Comparison of ENCODE assay signal across 12 cellular contexts in genomic region chr10:113006656-113007342, GRCh38. TPM values are rescaled to one million over a fixed set of nuclear protein-coding genes. Genes with fewer than 3 reads are reported as not detected.
DNase-seq lines count a peak whose midpoint lies in the region; ATAC-seq, FAIRE-seq and TF ChIP-seq lines count a peak whose summit lies in the region.
"Had no signal": no experiment of that assay in that cellular context is flagged by ENCODE, and none has a peak within 500 bp of the region (broad histone marks: within the 10 kb centered on the region; RNA-seq: fewer than 3 reads in every experiment).

No MANE protein-coding gene starts in this region.

- peaks cover 40% of the 10 kb centered on the region for H3K4me1 Mint-ChIP-seq in CD4-positive, alpha-beta T cell (ENCODE audit: low read depth)
- H3K4me1 Mint-ChIP-seq in activated T-cell treated with anti-CD3 and anti-CD28 coated beads, Interleukin-2, amount 50 U/mL, for 72 hours (ENCODE audit: low read depth) = peaks cover 25% of the 10 kb centered on the region
- peaks cover 47% of the 10 kb centered on the region for H3K4me1 Mint-ChIP-seq in nephron

- no peaks in the 10 kb centered on the region for H3K36me3 ChIP-seq in A673 (ENCODE audit: insufficient read depth, low read length, poor library complexity, severe bottlenecking)
- H3K36me3 ChIP-seq: upper lobe of left lung had no signal

- no peak for DNase-seq in CD4-positive, alpha-beta T cell
- DNase-seq in Jurkat, Clone E6-1 (ENCODE audit: low read depth, low spot score) = no peak
- DNase-seq in activated T-cell treated with anti-CD3 and anti-CD28 coated beads, Interleukin-2, amount 50 U/mL, for 72 hours = no peak
- DNase-seq in frontal cortex (ENCODE audit: low spot score in 2 of 2) (no peak), A673 (ENCODE audit: low spot score) (no peak)
- DNase-seq: activated CD8-positive, alpha-beta memory T cell treated with anti-CD3 and anti-CD28 coated beads, Interleukin-2, amount 50 U/mL, for 48 hours; NCI-H2081 treated with DMSO at 0.1 percent for 48 hours had no signal

- no peaks in the 10 kb centered on the region for H3K9me3 ChIP-seq in CD4-positive, alpha-beta T cell (ENCODE audit: control insufficient read depth, low read length)
- no peaks in the 10 kb centered on the region for H3K9me3 ChIP-seq in A673 (ENCODE audit: low read depth, low read length, poor library complexity, severe bottlenecking)
- H3K9me3 ChIP-seq: upper lobe of left lung had no signal

- no peak overlapping the region for H3K27ac ChIP-seq in CD4-positive, alpha-beta T cell (ENCODE audit: low read depth, low read length)
- H3K27ac ChIP-seq in A673 (ENCODE audit: low read depth, low read length, poor library complexity, severe bottlenecking) = no peak overlapping the region
- H3K27ac ChIP-seq: parathyroid adenoma, upper lobe of left lung had no signal

- peak overlapping the region; percentile 11 for H3K4me3 ChIP-seq in Jurkat, Clone E6-1 (ENCODE audit: low read length)
- no peak overlapping the region for H3K4me3 ChIP-seq in A673 (ENCODE audit: low read depth, low read length, poor library complexity, severe bottlenecking)
- H3K4me3 ChIP-seq: upper lobe of left lung had no signal

- H3K27me3 Mint-ChIP-seq in CD4-positive, alpha-beta T cell = peaks cover 63% of the 10 kb centered on the region
- H3K27me3 Mint-ChIP-seq in activated T-cell treated with anti-CD3 and anti-CD28 coated beads, Interleukin-2, amount 50 U/mL, for 72 hours (ENCODE audit: low read depth) = peaks cover 79% of the 10 kb centered on the region
- no peaks in the 10 kb centered on the region for H3K27me3 Mint-ChIP-seq in nephron (ENCODE audit: low read depth)

- intact Hi-C loops in CD4-positive, alpha-beta T cell (cut with DNase I, micrococcal nuclease) = loop anchor here (5.0 kb wide), 2 partner anchors 46 to 59 kb away; no protein-coding TSS in a partner anchor
- intact Hi-C loops in A673 (cut with micrococcal nuclease; ENCODE audit: unreplicated experiment) = no loop called here

- peak; percentile 48 for ATAC-seq in CD4-positive, alpha-beta T cell (ENCODE audit: poor library complexity)
- peak; percentile 44 to 66 for ATAC-seq in activated T-cell treated with anti-CD3 and anti-CD28 coated beads, Interleukin-2, amount 50 U/mL, for 72 hours (replicated peaks in 1 of 2)
- ATAC-seq in HG02623 (IDR thresholded peaks at IDR 0.05; ENCODE audit: unreplicated experiment) = no peak

- no peaks in the 10 kb centered on the region for H3K9me3 Mint-ChIP-seq in CD4-positive, alpha-beta T cell
- no peaks in the 10 kb centered on the region for H3K9me3 Mint-ChIP-seq in activated T-cell treated with anti-CD3 and anti-CD28 coated beads, Interleukin-2, amount 50 U/mL, for 72 hours
- H3K9me3 Mint-ChIP-seq in nephron = no peaks in the 10 kb centered on the region

- no peak for FAIRE-seq in frontal cortex (lab: Jason Lieb, UNC)
- FAIRE-seq: GM12892 had no signal

- H3K4me1 ChIP-seq in A673 (ENCODE audit: insufficient read depth, low read length, poor library complexity, severe bottlenecking) = no peaks in the 10 kb centered on the region

- no peaks in the 10 kb centered on the region for H3K36me3 Mint-ChIP-seq in CD4-positive, alpha-beta T cell (ENCODE audit: low read depth)
- H3K36me3 Mint-ChIP-seq in activated T-cell treated with anti-CD3 and anti-CD28 coated beads, Interleukin-2, amount 50 U/mL, for 72 hours (ENCODE audit: insufficient read depth in 2 of 2) = no peaks in the 10 kb centered on the region
- H3K36me3 Mint-ChIP-seq in nephron (ENCODE audit: low read depth) = peaks cover 44% of the 10 kb centered on the region

- POLR2A ChIA-PET in CD4-positive, alpha-beta T cell (lab: Charles Lee) = interaction anchor here (0.7 kb wide), 1 partner anchor 1167 kb away, joined by 3 read pairs; the partner anchor contains the start of gene CCDC186
- POLR2A ChIA-PET in A673 (lab: Charles Lee; ENCODE audit: low non-redundant PET) = no interaction called here

- no peak for TF ChIP-seq CTCF in CD4-positive, alpha-beta T cell (IDR thresholded peaks at IDR 0.05)
- no peak for TF ChIP-seq CTCF in nephron (IDR thresholded peaks at IDR 0.05; ENCODE audit: unreplicated experiment in 3 of 3)
- no peak for TF ChIP-seq CTCF in A673 (conservative IDR thresholded peaks at IDR 0.05; ENCODE audit: low read depth, low read length)

- no TSS peak for BruUV-seq in A673 (replicated peaks; lab: Mats Ljungman, UMichigan)

- H3K27ac Mint-ChIP-seq in CD4-positive, alpha-beta T cell = no peak overlapping the region
- H3K27ac Mint-ChIP-seq in activated T-cell treated with anti-CD3 and anti-CD28 coated beads, Interleukin-2, amount 50 U/mL, for 72 hours = no peak overlapping the region
- H3K27ac Mint-ChIP-seq in nephron = peak overlapping the region in 2 of 3 experiments; percentile 13 to 74

- H3K4me3 Mint-ChIP-seq in CD4-positive, alpha-beta T cell = peak overlapping the region; percentile 66
- peak overlapping the region in 1 of 2 donors; percentile 82 for H3K4me3 Mint-ChIP-seq in activated T-cell treated with anti-CD3 and anti-CD28 coated beads, Interleukin-2, amount 50 U/mL, for 72 hours
- H3K4me3 Mint-ChIP-seq in nephron = no peak overlapping the region

- CTCF ChIA-PET in CD4-positive, alpha-beta T cell (lab: Charles Lee) = no interaction called here
- CTCF ChIA-PET in A673 (lab: Charles Lee) = interaction anchor here (0.6 kb wide), 1 partner anchor 195 kb away, joined by 6 read pairs; no protein-coding TSS in a partner anchor

- H3K27me3 ChIP-seq in CD4-positive, alpha-beta T cell (ENCODE audit: control insufficient read depth, insufficient read depth, low read length) = peaks cover 34% of the 10 kb centered on the region
- no peaks in the 10 kb centered on the region for H3K27me3 ChIP-seq in A673 (replicated peaks; ENCODE audit: insufficient read depth, low read depth, low read length, poor library complexity)
- H3K27me3 ChIP-seq: upper lobe of left lung had no signal

RNA-seq across cellular contexts. Expression of gene TCF7L2, which starts 56.8 kb away (rescaled TPM):
- 1 to 10 TPM; 4.2 to 4.4 TPM for total RNA-seq in CD4-positive, alpha-beta T cell
- 10.9 TPM for polyA plus RNA-seq in Jurkat, Clone E6-1 (2012; ENCODE audit: insufficient read depth, insufficient read length)
- total RNA-seq in activated T-cell treated with anti-CD3 and anti-CD28 coated beads, Interleukin-2, amount 50 U/mL, for 72 hours = 1 to 10 TPM; 3.2 to 6.1 TPM
- total RNA-seq in frontal cortex (0.82 TPM), A673 (2021) (16.8 and 20.9 TPM in 2 replicates)

Comparison
In these comparisons a context has a peak if more than half of its experiments do, and no peak if none do; other contexts are left out.
1. H3K27ac Mint-ChIP-seq: peak in nephron (2 of 3); none in CD4-positive, alpha-beta T cell (single experiment) and activated T-cell treated with anti-CD3 and anti-CD28 coated beads, Interleukin-2, amount 50 U/mL, for 72 hours (single experiment).